In genomic region chr16:48447940-48448536, GRCh38 we compare ENCODE assay signal across 1 cellular context.
A peak's percentile ranks its signal among the peaks of the same experiment; 100 is the strongest.
TF ChIP-seq lines count a peak whose summit lies in the region.

No MANE protein-coding gene starts in this region.

TF ChIP-seq in HepG2, 621 proteins besides CTCF, POLR2A, EP300 and RAD21 (continued from another document and continues in another):
- TF ChIP-seq ZXDC (CRISPR knock-in tag; IDR thresholded peaks at IDR 0.05) (no peak), REXO4 (CRISPR knock-in tag; IDR thresholded peaks at IDR 0.05; ENCODE audit: borderline replicate concordance) (no peak), ZNF354B (CRISPR knock-in tag; IDR thresholded peaks at IDR 0.05) (no peak), IRX3 (CRISPR knock-in tag; IDR thresholded peaks at IDR 0.05; ENCODE audit: borderline replicate concordance, low read depth) (no peak), SAFB2 (CRISPR knock-in tag; IDR thresholded peaks at IDR 0.05; ENCODE audit: borderline replicate concordance, low read depth) (no peak), MATR3 (CRISPR knock-in tag; IDR thresholded peaks at IDR 0.05) (no peak), KDM2A (CRISPR knock-in tag; IDR thresholded peaks at IDR 0.05; ENCODE audit: borderline replicate concordance, low read depth) (no peak), MTF2 (CRISPR knock-in tag; IDR thresholded peaks at IDR 0.05; ENCODE audit: borderline replicate concordance) (no peak), PATZ1 (CRISPR knock-in tag; IDR thresholded peaks at IDR 0.05) (no peak), ZNF776 (CRISPR knock-in tag; IDR thresholded peaks at IDR 0.05) (no peak), SRF (IDR thresholded peaks at IDR 0.05; ENCODE audit: low read depth, low read length) (no peak), REPIN1 (CRISPR knock-in tag; IDR thresholded peaks at IDR 0.05; ENCODE audit: borderline replicate concordance, low read depth) (no peak), NCOR1 (IDR thresholded peaks at IDR 0.05; ENCODE audit: borderline replicate concordance, low read length) (no peak), NBN (conservative IDR thresholded peaks at IDR 0.05) (no peak), ZNF367 (CRISPR knock-in tag; IDR thresholded peaks at IDR 0.05; ENCODE audit: borderline replicate concordance) (no peak), GABPA (IDR thresholded peaks at IDR 0.05; ENCODE audit: low read depth, low read length) (no peak), GABPA (CRISPR knock-in tag; IDR thresholded peaks at IDR 0.05; ENCODE audit: low read depth) (no peak), SIX1 (CRISPR knock-in tag; IDR thresholded peaks at IDR 0.05; ENCODE audit: borderline replicate concordance) (no peak; the same call in 1 of the 2 replicates), CBX2 (IDR thresholded peaks at IDR 0.05; ENCODE audit: low read depth, low read length) (no peak), CBX2 (CRISPR knock-in tag; IDR thresholded peaks at IDR 0.05; ENCODE audit: low read depth) (no peak), ZFY (CRISPR knock-in tag; IDR thresholded peaks at IDR 0.05) (no peak), ZNF841 (CRISPR knock-in tag; IDR thresholded peaks at IDR 0.05; ENCODE audit: borderline replicate concordance) (no peak), TBX2 (CRISPR knock-in tag; IDR thresholded peaks at IDR 0.05; ENCODE audit: borderline replicate concordance) (peak; percentile 52; the same call in 1 of the 2 replicates), HMG20A (CRISPR knock-in tag; IDR thresholded peaks at IDR 0.05; ENCODE audit: borderline replicate concordance) (peak; percentile 73; the same call in 1 of the 2 replicates), ZNF770 (CRISPR knock-in tag; IDR thresholded peaks at IDR 0.05) (0 out of 2 replicates have a peak, but pooled peaks have one; percentile 34), IRF2 (CRISPR knock-in tag; IDR thresholded peaks at IDR 0.05) (no peak; the same call in 1 of the 2 replicates), CENPBD1 (CRISPR knock-in tag; IDR thresholded peaks at IDR 0.05; ENCODE audit: borderline replicate concordance, low read depth) (no peak), THAP11 (CRISPR knock-in tag; IDR thresholded peaks at IDR 0.05) (peak; percentile 46; the same call in 1 of the 2 replicates), THAP7 (CRISPR knock-in tag; IDR thresholded peaks at IDR 0.05) (no peak), KLF15 (CRISPR knock-in tag; IDR thresholded peaks at IDR 0.05; ENCODE audit: borderline replicate concordance) (no peak), PRMT3 (CRISPR knock-in tag; IDR thresholded peaks at IDR 0.05; ENCODE audit: borderline replicate concordance, low read depth) (no peak), ARNT (IDR thresholded peaks at IDR 0.05) (no peak), GATAD1 (CRISPR knock-in tag; IDR thresholded peaks at IDR 0.05) (no peak), TBX3 (IDR thresholded peaks at IDR 0.05; ENCODE audit: borderline replicate concordance) (no peak), SP1 (IDR thresholded peaks at IDR 0.05) (no peak), SP1 (CRISPR knock-in tag; IDR thresholded peaks at IDR 0.05) (no peak), ZC3H4 (CRISPR knock-in tag; IDR thresholded peaks at IDR 0.05; ENCODE audit: borderline replicate concordance) (no peak), PAXIP1 (CRISPR knock-in tag; conservative IDR thresholded peaks at IDR 0.05) (peak; percentile 91), POGK (CRISPR knock-in tag; conservative IDR thresholded peaks at IDR 0.05) (peak; percentile 81; the same call in 1 of the 2 replicates), ZNF205 (CRISPR knock-in tag; IDR thresholded peaks at IDR 0.05) (no peak), CREB1 (IDR thresholded peaks at IDR 0.05) (no peak), CREB1 (CRISPR knock-in tag; IDR thresholded peaks at IDR 0.05) (no peak), HDAC1 (CRISPR knock-in tag; IDR thresholded peaks at IDR 0.05) (peak; percentile 84; the same call in 1 of the 2 replicates), SP2 (CRISPR knock-in tag; IDR thresholded peaks at IDR 0.05) (no peak), NONO (IDR thresholded peaks at IDR 0.05) (no peak), NONO (CRISPR knock-in tag; conservative IDR thresholded peaks at IDR 0.05) (peak; percentile 62; the same call in 1 of the 2 replicates), MTA1 (CRISPR knock-in tag; IDR thresholded peaks at IDR 0.05; ENCODE audit: borderline replicate concordance) (0 out of 2 replicates have a peak, but pooled peaks have one; percentile 32), DBP (CRISPR knock-in tag; IDR thresholded peaks at IDR 0.05; ENCODE audit: not compliant biosample characterization) (no peak), SRSF1 (optimal IDR thresholded peaks at IDR 0.05; ENCODE audit: low read depth, low read length) (no peak), SRY (CRISPR knock-in tag; IDR thresholded peaks at IDR 0.05) (no peak), HNRNPL (IDR thresholded peaks at IDR 0.05; ENCODE audit: low read depth, low read length) (no peak), USF2 (IDR thresholded peaks at IDR 0.05; ENCODE audit: low read depth, low read length) (no peak), USF2 (CRISPR knock-in tag; IDR thresholded peaks at IDR 0.05; ENCODE audit: borderline replicate concordance) (no peak)
